8 cellular contexts compared by ENCODE assay signal in the genomic region with DNA sequence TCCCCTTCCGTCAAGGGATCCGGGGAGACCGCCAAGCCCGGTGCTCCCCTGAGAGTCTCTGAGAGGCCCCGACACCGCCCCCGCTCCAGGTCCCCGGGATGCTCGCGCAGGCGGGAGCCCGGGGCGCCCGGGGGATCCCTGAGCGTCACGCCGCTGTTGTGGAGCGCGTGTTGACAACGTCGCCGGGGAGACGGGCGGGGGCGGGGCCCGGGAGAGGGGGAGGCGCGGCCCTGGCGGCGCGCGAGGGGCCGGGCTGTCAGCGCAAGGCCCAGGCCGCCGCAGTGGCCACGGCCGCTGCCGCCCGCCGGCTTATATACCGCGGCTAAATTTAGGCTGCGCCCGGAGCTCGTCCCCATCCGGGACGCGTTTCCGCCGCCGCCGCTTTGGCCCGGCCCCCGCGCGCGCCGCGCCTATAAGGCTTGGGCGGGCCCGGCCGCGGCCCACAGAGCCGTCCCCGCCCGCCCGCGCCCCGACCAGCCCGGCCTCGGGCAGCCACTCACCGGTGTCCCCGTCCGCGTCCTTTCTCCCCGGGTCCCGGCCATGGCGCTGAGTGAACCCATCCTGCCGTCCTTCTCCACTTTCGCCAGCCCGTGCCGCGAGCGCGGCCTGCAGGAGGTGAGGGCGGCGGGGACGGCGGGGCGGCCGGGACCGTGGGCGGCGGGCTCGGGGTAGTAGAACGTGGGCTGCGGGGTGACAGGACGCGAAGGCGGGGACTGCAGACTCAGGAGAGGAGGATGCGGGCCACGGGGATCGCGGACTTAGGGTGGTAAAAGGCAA. TPM values are rescaled to one million over a fixed set of nuclear protein-coding genes. Genes with fewer than 3 reads are reported as not detected.
DNase-seq lines count a peak whose midpoint lies in the region; ATAC-seq and TF ChIP-seq lines count a peak whose summit lies in the region.

KLF2 (plus strand) TSS at position 443 of the 777 bp plus-strand sequence; CDS start at position 541, 98 bp downstream.

- no peak for TF ChIP-seq CTCF in nephron progenitor cell (IDR thresholded peaks at IDR 0.05)

- peak; percentile 72 for ATAC-seq in HG03460 (IDR thresholded peaks at IDR 0.05; ENCODE audit: unreplicated experiment)
- peak; percentile 75 for ATAC-seq in stimulated activated naive CD8-positive, alpha-beta T cell treated with anti-CD3 and anti-CD28 coated beads, Interleukin-15, Interleukin-2, amounts not matched to agents 100 U/mL and 50 U/mL, for 24 hours

- H3K4me1 Mint-ChIP-seq in activated T-helper 2 cell treated with anti-CD3 and anti-CD28 coated beads, Interferon-gamma antibody, Interleukin-2, Interleukin-4, amounts not matched to agents 10 μg/mL and 5 μg/mL and 100 μg/mL, durations not matched to agents 14 hours and 24 hours and 36 hours (ENCODE audit: low read depth): peaks cover 38% of the 10 kb centered on the region
- peaks cover 8% of the 10 kb centered on the region for H3K4me1 Mint-ChIP-seq in nephron progenitor cell

- peak in 12 of 14 donors; percentile 16 to 75 (median 46) for DNase-seq in C1 segment of cervical spinal cord (lab: John Stamatoyannopoulos, UW)
- DNase-seq in GM19240 (ENCODE audit: insufficient read length, low spot score): peak; percentile 80
- DNase-seq in RKO (ENCODE audit: low spot score): peak; percentile 89
- peak; percentile 91 for DNase-seq in activated T-helper 2 cell treated with anti-CD3 and anti-CD28 coated beads, Interferon-gamma antibody, Interleukin-2, Interleukin-4, amounts not matched to agents 10 μg/mL and 5 μg/mL and 100 μg/mL, durations not matched to agents 14 hours and 24 hours and 36 hours (ENCODE audit: low spot score)
- peak; percentile 80 for DNase-seq in fibroblast of the conjunctiva (ENCODE audit: low read depth)
- peak; percentile 83 for DNase-seq in nephron progenitor cell
- peak; percentile 87 for DNase-seq in stimulated activated naive CD8-positive, alpha-beta T cell treated with anti-CD3 and anti-CD28 coated beads, Interleukin-15, Interleukin-2, amounts not matched to agents 100 U/mL and 50 U/mL, for 24 hours

- H3K9me3 Mint-ChIP-seq in activated T-helper 2 cell treated with anti-CD3 and anti-CD28 coated beads, Interferon-gamma antibody, Interleukin-2, Interleukin-4, amounts not matched to agents 10 μg/mL and 5 μg/mL and 100 μg/mL, durations not matched to agents 14 hours and 24 hours and 36 hours: no peaks in the 10 kb centered on the region
- H3K9me3 Mint-ChIP-seq in nephron progenitor cell: no peaks in the 10 kb centered on the region

- peak within 1 kb of the TSS; percentile 39 for H3K4me3 Mint-ChIP-seq in activated T-helper 2 cell treated with anti-CD3 and anti-CD28 coated beads, Interferon-gamma antibody, Interleukin-2, Interleukin-4, amounts not matched to agents 10 μg/mL and 5 μg/mL and 100 μg/mL, durations not matched to agents 14 hours and 24 hours and 36 hours (ENCODE audit: low read depth)
- H3K4me3 Mint-ChIP-seq in nephron progenitor cell: peak within 1 kb of the TSS; percentile 32

- H3K36me3 Mint-ChIP-seq in activated T-helper 2 cell treated with anti-CD3 and anti-CD28 coated beads, Interferon-gamma antibody, Interleukin-2, Interleukin-4, amounts not matched to agents 10 μg/mL and 5 μg/mL and 100 μg/mL, durations not matched to agents 14 hours and 24 hours and 36 hours (ENCODE audit: low read depth): peaks cover 33% of the 10 kb centered on the region
- H3K36me3 Mint-ChIP-seq in nephron progenitor cell (ENCODE audit: low read depth): no peaks in the 10 kb centered on the region

- H3K27ac Mint-ChIP-seq in activated T-helper 2 cell treated with anti-CD3 and anti-CD28 coated beads, Interferon-gamma antibody, Interleukin-2, Interleukin-4, amounts not matched to agents 10 μg/mL and 5 μg/mL and 100 μg/mL, durations not matched to agents 14 hours and 24 hours and 36 hours: no peak within 1 kb of the TSS
- H3K27ac Mint-ChIP-seq in nephron progenitor cell: no peak within 1 kb of the TSS

- intact Hi-C loops in activated T-helper 2 cell treated with anti-CD3 and anti-CD28 coated beads, Interferon-gamma antibody, Interleukin-2, Interleukin-4, amounts not matched to agents 10 μg/mL and 5 μg/mL and 100 μg/mL, durations not matched to agents 14 hours and 24 hours and 36 hours (cut with micrococcal nuclease): loop anchor here (5.0 kb wide), 4 partner anchors 42 to 247 kb away; partner anchors contain the start of gene TPM4

- peaks cover 34% of the 10 kb centered on the region for H3K27me3 Mint-ChIP-seq in activated T-helper 2 cell treated with anti-CD3 and anti-CD28 coated beads, Interferon-gamma antibody, Interleukin-2, Interleukin-4, amounts not matched to agents 10 μg/mL and 5 μg/mL and 100 μg/mL, durations not matched to agents 14 hours and 24 hours and 36 hours (ENCODE audit: low read depth)
- peaks cover 88% of the 10 kb centered on the region for H3K27me3 Mint-ChIP-seq in nephron progenitor cell (ENCODE audit: low read depth, poor library complexity)

RNA-seq across cellular contexts. Expression of gene KLF2, which starts in this region (rescaled TPM):
- total RNA-seq in activated T-helper 2 cell treated with anti-CD3 and anti-CD28 coated beads, Interferon-gamma antibody, Interleukin-2, Interleukin-4, amounts not matched to agents 10 μg/mL and 5 μg/mL and 100 μg/mL, durations not matched to agents 14 hours and 24 hours and 36 hours: 2.4 and 2.7 TPM in 2 replicates

Comparison
In these comparisons a context has a peak if more than half of its experiments do, and no peak if none do; other contexts are left out.
1. Peak in every context shown above with its lines: DNase-seq and ATAC-seq.